In the genomic region with DNA sequence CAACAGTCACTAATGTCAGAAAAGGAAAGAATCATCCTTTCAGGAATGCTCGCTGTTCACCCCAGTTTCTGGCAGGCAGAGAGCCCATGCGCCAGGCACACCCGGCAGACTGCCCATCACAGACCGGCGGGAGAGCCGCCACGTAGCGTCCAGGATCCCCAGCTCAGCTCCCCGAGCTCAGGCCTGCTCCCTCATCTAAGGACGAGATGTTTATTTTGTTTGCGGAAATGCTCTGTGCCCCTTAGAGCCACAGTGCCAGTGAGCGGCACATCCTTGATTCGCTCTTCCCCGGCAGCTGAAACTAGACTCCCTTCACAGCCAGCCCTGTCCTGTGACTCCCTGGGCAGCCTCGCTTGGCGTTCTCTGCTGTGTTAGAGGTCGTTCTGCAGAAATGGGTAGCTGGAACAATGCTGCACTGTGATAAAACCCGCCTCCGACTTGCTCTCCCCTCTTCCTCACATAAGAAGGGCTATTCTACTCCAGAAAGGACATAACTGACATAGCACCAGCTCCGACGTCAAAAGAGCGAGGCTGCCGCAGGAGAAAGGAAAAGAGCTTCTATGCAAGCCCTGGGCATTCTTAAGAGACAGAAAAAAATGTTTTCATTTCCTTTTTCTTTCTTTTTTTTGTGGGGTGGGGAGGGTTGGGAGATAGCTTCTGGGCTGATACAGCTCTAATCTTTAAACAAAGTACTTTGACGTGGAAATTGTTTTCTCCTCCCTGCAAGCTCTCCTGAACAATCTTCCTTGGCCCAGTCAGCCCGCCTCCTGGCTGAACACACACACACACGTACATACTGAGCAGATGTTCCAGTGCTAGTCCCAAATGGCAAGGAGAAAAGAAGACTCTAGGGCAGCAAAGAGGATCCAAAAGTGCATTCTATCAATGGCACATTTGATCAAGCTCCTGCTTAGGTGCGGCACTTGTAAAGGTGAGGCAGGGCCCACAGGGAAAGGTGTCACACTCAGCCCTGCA, we compare ENCODE assay signal across 16 cellular contexts. TPM values are rescaled to one million over a fixed set of nuclear protein-coding genes. Genes with fewer than 3 reads are reported as not detected.
DNase-seq lines count a peak whose midpoint lies in the region; ATAC-seq, FAIRE-seq and TF ChIP-seq lines count a peak whose summit lies in the region.
"Had no signal": no experiment of that assay in that cellular context is flagged by ENCODE, and none has a peak within 500 bp of the region (broad histone marks: within the 10 kb centered on the region; RNA-seq: fewer than 3 reads in every experiment).

No MANE protein-coding gene starts in this region.

- in situ Hi-C loops in IMR-90 (cut with MboI; ENCODE audit: low sequenced_read_pairs) (no loop called here), brain microvascular endothelial cell (cut with HindIII; ENCODE audit: low pct_ligation_motif_present, low sequenced_read_pairs) (no loop called here)

- H2BK15ac ChIP-seq in IMR-90 (ENCODE audit: low read depth, low read length): no peak overlapping the region

- peaks cover 77% of the 10 kb centered on the region for H3K36me3 Mint-ChIP-seq in Caco-2 (ENCODE audit: insufficient read depth, unreplicated experiment)
- H3K36me3 Mint-ChIP-seq in natural killer cell: peaks cover 43% of the 10 kb centered on the region

- no peak overlapping the region for H2BK5ac ChIP-seq in IMR-90 (ENCODE audit: low read depth, low read length, poor library complexity, severe bottlenecking)

- intact Hi-C loops in IMR-90 (cut with micrococcal nuclease) (no loop called here), sciatic nerve (cut with DNase I) (no loop called here), Caco-2 (cut with micrococcal nuclease; ENCODE audit: unreplicated experiment) (no loop called here), natural killer cell (cut with micrococcal nuclease) (no loop called here)

- CTCF ChIA-PET in IMR-90 (lab: Yijun Ruan, JAX): no interaction called here
- CTCF ChIA-PET in Caco-2 (lab: Charles Lee): no interaction called here

- TF ChIP-seq CTCF in IMR-90 (conservative IDR thresholded peaks at IDR 0.05; ENCODE audit: low read depth, low read length) (no peak), brain microvascular endothelial cell (IDR thresholded peaks at IDR 0.05; ENCODE audit: low read depth, low read length, missing control alignments) (peak; percentile 0), Caco-2 (IDR thresholded peaks at IDR 0.05; ENCODE audit: insufficient read depth in 1 of 2, low read depth in 1 of 2, low read length in 1 of 2, severe bottlenecking in 1 of 2, unreplicated experiment in 1 of 2) (no peak), coronary artery (IDR thresholded peaks at IDR 0.05) (no peak), natural killer cell (IDR thresholded peaks at IDR 0.05) (no peak)

- POLR2A ChIA-PET in IMR-90 (lab: Charles Lee; ENCODE audit: unreplicated experiment) (no interaction called here), Caco-2 (lab: Charles Lee) (no interaction called here)

- H2BK120ac ChIP-seq in IMR-90 (ENCODE audit: low read depth, low read length): no peak overlapping the region

- H3K4me1 ChIP-seq in IMR-90 (ENCODE audit: control insufficient read depth, insufficient read depth, low read length) (no peaks in the 10 kb centered on the region), iPS-20b (ENCODE audit: insufficient read depth, low read length) (peaks cover 20% of the 10 kb centered on the region; the same call in 1 of the 2 replicates), Caco-2 (no peaks in the 10 kb centered on the region)
- H3K4me1 ChIP-seq: spleen had no signal

- H4K8ac ChIP-seq in IMR-90 (ENCODE audit: low read depth in 2 of 2, low read length in 2 of 2): no peak overlapping the region

- H3K4ac ChIP-seq in IMR-90 (ENCODE audit: low read depth, low read length): no peak overlapping the region

- H3K36me3 ChIP-seq in IMR-90 (ENCODE audit: control insufficient read depth, insufficient read depth, low read length): peaks cover 58% of the 10 kb centered on the region
- peaks cover 55% of the 10 kb centered on the region for H3K36me3 ChIP-seq in brain microvascular endothelial cell (replicated peaks)
- H3K36me3 ChIP-seq in iPS-20b (ENCODE audit: insufficient read depth, low read depth, low read length): peaks cover 95% of the 10 kb centered on the region
- peaks cover 3% of the 10 kb centered on the region; the same call in 1 of the 2 replicates for H3K36me3 ChIP-seq in Caco-2 (ENCODE audit: control insufficient read depth, insufficient read depth, low read length)

- no peak for FAIRE-seq in urothelium cell line (lab: Jason Lieb, UNC)
- FAIRE-seq: H1 had no signal

- H3K4me2 ChIP-seq in IMR-90 (ENCODE audit: low read depth, low read length): no peak overlapping the region

- H2AFZ ChIP-seq in IMR-90 (replicated peaks; ENCODE audit: low read length, poor library complexity): no peak overlapping the region

- TF ChIP-seq POLR2A in IMR-90 (IDR thresholded peaks at IDR 0.05; ENCODE audit: low read depth, low read length): no peak

- peak; percentile 14 for DNase-seq in IMR-90
- DNase-seq in brain microvascular endothelial cell: peak; percentile 27
- DNase-seq in sciatic nerve (ENCODE audit: low spot score): peak; percentile 73
- DNase-seq in Caco-2: no peak
- no peak for DNase-seq in coronary artery (ENCODE audit: low spot score)
- DNase-seq in natural killer cell: no peak
- no peak for DNase-seq in urothelium cell line (ENCODE audit: low spot score)
- DNase-seq: activated CD4-positive, alpha-beta T cell treated with anti-CD3 and anti-CD28 coated beads for 1 hour; activated gamma-delta T cell treated with Interleukin-2 at 50 U/mL for 16 hours; CD4-positive, CD25-positive, alpha-beta regulatory T cell; NCI-H1092 treated with DMSO at 0.1 percent for 48 hours; spleen had no signal

- H3K27ac ChIP-seq in IMR-90 (ENCODE audit: insufficient read depth, low read length) (no peak overlapping the region), brain microvascular endothelial cell (peak overlapping the region; percentile 51), iPS-20b (ENCODE audit: low read length) (no peak overlapping the region), coronary artery (peak overlapping the region in 1 of 2 donors; percentile 21)
- H3K27ac ChIP-seq: spleen had no signal

- no peaks in the 10 kb centered on the region for H3K9me1 ChIP-seq in IMR-90 (ENCODE audit: insufficient read depth, low read length)

- no peak for ATAC-seq in IMR-90 (ENCODE audit: low read depth)
- peak; percentile 86 for ATAC-seq in sciatic nerve
- no peak for ATAC-seq in natural killer cell

- H4K20me1 ChIP-seq in IMR-90 (ENCODE audit: insufficient read depth, low read length): no peaks in the 10 kb centered on the region

- H3K4me1 Mint-ChIP-seq in Caco-2 (ENCODE audit: low read depth, unreplicated experiment): no peaks in the 10 kb centered on the region
- H3K4me1 Mint-ChIP-seq in natural killer cell: peaks cover 0 to 9% of the 10 kb centered on the region in 2 donors
- H3K4me1 Mint-ChIP-seq: mesothelial cell of epicardium had no signal

- H2AK5ac ChIP-seq in IMR-90 (ENCODE audit: low read depth, low read length): no peak overlapping the region

- dilution Hi-C loops in IMR-90 (cut with HindIII; ENCODE audit: low sequenced_read_pairs, unreplicated experiment): no loop called here

- no peaks in the 10 kb centered on the region for H3K9me3 Mint-ChIP-seq in Caco-2 (ENCODE audit: unreplicated experiment)
- H3K9me3 Mint-ChIP-seq in natural killer cell: no peaks in the 10 kb centered on the region
- H3K9me3 Mint-ChIP-seq: CD4-positive, CD25-positive, alpha-beta regulatory T cell; dendritic cell treated with granulocyte-macrophage colony-stimulating factor and Interleukin-4, amounts not matched to agents 40 ng/mL and 50 ng/mL, for 4 days had no signal

- H3K4me3 Mint-ChIP-seq in Caco-2 (ENCODE audit: unreplicated experiment) (no peak overlapping the region), natural killer cell (no peak overlapping the region)
- H3K4me3 Mint-ChIP-seq: CD4-positive, CD25-positive, alpha-beta regulatory T cell; dendritic cell treated with granulocyte-macrophage colony-stimulating factor and Interleukin-4, amounts not matched to agents 40 ng/mL and 50 ng/mL, for 4 days; mesothelial cell of epicardium had no signal

- no peak overlapping the region for H3K56ac ChIP-seq in IMR-90 (ENCODE audit: extremely low read depth, insufficient read depth, low read length)

- no peak overlapping the region for H2BK20ac ChIP-seq in IMR-90 (ENCODE audit: low read depth, low read length)

- BruUV-seq in IMR-90 (replicated peaks; lab: Mats Ljungman, UMichigan): no TSS peak
- no TSS peak for BruUV-seq in Caco-2 (replicated peaks; lab: Mats Ljungman, UMichigan)

- H3K4me3 ChIP-seq in IMR-90 (ENCODE audit: insufficient read depth, low read depth, low read length) (no peak overlapping the region), brain microvascular endothelial cell (ENCODE audit: low read depth, low read length) (no peak overlapping the region), iPS-20b (ENCODE audit: low read length) (no peak overlapping the region), Caco-2 (ENCODE audit: low read depth, low read length) (no peak overlapping the region), coronary artery (no peak overlapping the region)
- H3K4me3 ChIP-seq: spleen had no signal

- H3K79me1 ChIP-seq in IMR-90 (ENCODE audit: low read depth in 1 of 2, low read length in 2 of 2): peaks cover 5 to 10% of the 10 kb centered on the region in 2 experiments; a peak in 2 of 4 replicates

- H3K27me3 Mint-ChIP-seq in Caco-2 (ENCODE audit: insufficient read depth, unreplicated experiment) (no peaks in the 10 kb centered on the region), natural killer cell (ENCODE audit: low read depth in 2 of 2) (no peaks in the 10 kb centered on the region)
- H3K27me3 Mint-ChIP-seq: CD4-positive, CD25-positive, alpha-beta regulatory T cell; dendritic cell treated with granulocyte-macrophage colony-stimulating factor and Interleukin-4, amounts not matched to agents 40 ng/mL and 50 ng/mL, for 4 days had no signal

- H3K9me3 ChIP-seq in IMR-90 (ENCODE audit: control insufficient read depth, insufficient read depth, low read length) (no peaks in the 10 kb centered on the region), iPS-20b (ENCODE audit: insufficient read depth, low read depth, low read length) (no peaks in the 10 kb centered on the region), Caco-2 (no peaks in the 10 kb centered on the region)
- H3K9me3 ChIP-seq: spleen had no signal

- whole genome bisulfite sequencing in IMR-90 (ENCODE audit: extremely low coverage in 2 of 2, insufficient read length in 1 of 2), 2 experiments: 90% methylated on average over 5 of the region's 27 CpGs; no CpG with 5 or more reads in 1 of the 2 experiments

- no peak overlapping the region for H4K91ac ChIP-seq in IMR-90 (ENCODE audit: insufficient read depth, low read depth, low read length)

- H3K9ac ChIP-seq in IMR-90 (ENCODE audit: low read depth, low read length) (no peak overlapping the region), iPS-20b (ENCODE audit: low read depth, low read length) (0 out of 2 replicates have a peak overlapping the region, but pooled peaks have one; percentile 35)

- H3K18ac ChIP-seq in IMR-90 (ENCODE audit: low read depth, low read length): no peak overlapping the region

- no peak overlapping the region for H3K14ac ChIP-seq in IMR-90 (replicated peaks; ENCODE audit: low read depth, low read length)

- no peak overlapping the region for H4K5ac ChIP-seq in IMR-90 (ENCODE audit: low read depth, low read length)

- H3K27ac Mint-ChIP-seq in Caco-2 (ENCODE audit: unreplicated experiment): no peak overlapping the region
- H3K27ac Mint-ChIP-seq in natural killer cell: no peak overlapping the region
- H3K27ac Mint-ChIP-seq: dendritic cell treated with granulocyte-macrophage colony-stimulating factor and Interleukin-4, amounts not matched to agents 40 ng/mL and 50 ng/mL, for 4 days; mesothelial cell of epicardium had no signal

- no peak for TF ChIP-seq RAD21 in IMR-90 (IDR thresholded peaks at IDR 0.05; ENCODE audit: low read length)

- H3K27me3 ChIP-seq in IMR-90 (ENCODE audit: control insufficient read depth, insufficient read depth, low read length): no peaks in the 10 kb centered on the region
- no peaks in the 10 kb centered on the region for H3K27me3 ChIP-seq in brain microvascular endothelial cell (replicated peaks)
- H3K27me3 ChIP-seq in iPS-20b (ENCODE audit: insufficient read depth, low read length): no peaks in the 10 kb centered on the region
- no peaks in the 10 kb centered on the region for H3K27me3 ChIP-seq in Caco-2 (replicated peaks; ENCODE audit: control insufficient read depth, insufficient read depth, low read length)
- H3K27me3 ChIP-seq: spleen had no signal

- no peak overlapping the region for H2AK9ac ChIP-seq in IMR-90 (replicated peaks; ENCODE audit: low read depth, low read length, poor library complexity)

- no peak overlapping the region for H3K23ac ChIP-seq in IMR-90 (ENCODE audit: low read depth, low read length)

RNA-seq across cellular contexts. Expression of gene MRAP, which starts 37.2 kb away (rescaled TPM):
- total RNA-seq in IMR-90 (2012; rRNA removed) (not detected in 2 replicates), sciatic nerve (5.8 TPM), Caco-2 (2022) (not detected in 2 replicates), natural killer cell (not detected)
- polyA plus RNA-seq in IMR-90 (2012; rRNA removed): not detected in 2 replicates
- not detected in 2 replicates for polyA plus RNA-seq in IMR-90 (2012; cell fraction: cytosol; rRNA removed)
- not detected in 2 replicates for polyA plus RNA-seq in IMR-90 (2012; cell fraction: nucleus; rRNA removed; ENCODE audit: low replicate concordance)
- total RNA-seq: CD4-positive, CD25-positive, alpha-beta regulatory T cell; H1; mesothelial cell of epicardium; spleen had no signal
- polyA plus RNA-seq: CD4-positive, CD25-positive, alpha-beta regulatory T cell; H1 had no signal

RNA-seq across cellular contexts. Expression of gene URB1, which starts 56.9 kb away (rescaled TPM):
- total RNA-seq in IMR-90 (2012; rRNA removed) (12.7 and 14.2 TPM in 2 replicates), sciatic nerve (30.4 TPM), Caco-2 (2022) (17.1 and 21.1 TPM in 2 replicates), natural killer cell (1 to 10 TPM; 6.1 to 7.8 (median 7.5) TPM)
- polyA plus RNA-seq in IMR-90 (2012; rRNA removed): 9.2 and 9.7 TPM in 2 replicates
- polyA plus RNA-seq in IMR-90 (2012; cell fraction: cytosol; rRNA removed): 3.4 and 4.1 TPM in 2 replicates
- polyA plus RNA-seq in IMR-90 (2012; cell fraction: nucleus; rRNA removed; ENCODE audit: low replicate concordance): 12.4 and 16.0 TPM in 2 replicates

RNA-seq across cellular contexts. Expression of gene MIS18A, which starts 57.0 kb away (rescaled TPM):
- 4.5 and 8.1 TPM in 2 replicates for total RNA-seq in IMR-90 (2012; rRNA removed)
- polyA plus RNA-seq in IMR-90 (2012; rRNA removed): 7.6 and 8.2 TPM in 2 replicates
- polyA plus RNA-seq in IMR-90 (2012; cell fraction: cytosol; rRNA removed): 9.0 and 11.2 TPM in 2 replicates
- 2.5 and 2.9 TPM in 2 replicates for polyA plus RNA-seq in IMR-90 (2012; cell fraction: nucleus; rRNA removed; ENCODE audit: low replicate concordance)
- 6.6 TPM for total RNA-seq in sciatic nerve
- total RNA-seq in Caco-2 (2022): 22.9 and 27.5 TPM in 2 replicates
- total RNA-seq in natural killer cell: 1 to 10 TPM; 4.2 to 7.9 (median 5.2) TPM

Comparison
In these comparisons a context has a peak if more than half of its experiments do, and no peak if none do; other contexts are left out.
1. DNase-seq: peak in IMR-90 (single experiment), brain microvascular endothelial cell (single experiment) and sciatic nerve (single experiment); none in Caco-2 (0 of 2), coronary artery (single experiment), natural killer cell (single experiment) and urothelium cell line (single experiment).